Comparison of ENCODE assay signal across 27 cellular contexts in the genomic region with DNA sequence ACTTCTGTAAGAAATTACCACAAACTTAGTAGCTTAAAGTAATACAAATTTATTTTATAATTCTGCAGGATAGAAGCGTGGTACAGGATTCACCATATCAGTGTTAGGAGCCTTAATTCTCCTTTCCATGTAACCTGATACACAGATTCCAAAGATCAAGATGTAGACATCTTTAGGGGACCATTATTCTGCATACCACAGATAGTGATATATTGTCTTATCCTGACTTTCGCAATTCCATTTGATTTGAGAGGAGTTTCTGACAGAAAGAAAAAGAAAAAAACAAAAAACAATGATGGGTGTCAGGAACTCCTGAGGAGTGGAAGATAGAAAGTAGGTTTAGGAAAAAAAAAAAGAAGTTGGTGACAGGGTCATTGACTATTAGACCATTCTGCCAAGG. TPM values are rescaled to one million over a fixed set of nuclear protein-coding genes. Genes with fewer than 3 reads are reported as not detected.
A peak's percentile ranks its signal among the peaks of the same experiment; 100 is the strongest.
DNase-seq lines count a peak whose midpoint lies in the region; ATAC-seq, FAIRE-seq and TF ChIP-seq lines count a peak whose summit lies in the region.
"Had no signal": no experiment of that assay in that cellular context is flagged by ENCODE, and none has a peak within 500 bp of the region (broad histone marks: within the 10 kb centered on the region; RNA-seq: fewer than 3 reads in every experiment).

No MANE protein-coding gene starts in this region.

- DNase-seq in HepG2 (ENCODE audit: low spot score): no peak
- no peak for DNase-seq in right lobe of liver
- no peak for DNase-seq in chondrocyte (ENCODE audit: low spot score)
- peak; percentile 39 for DNase-seq in mesendoderm
- DNase-seq in stimulated activated CD8-positive, alpha-beta memory T cell treated with anti-CD3 and anti-CD28 coated beads, Interleukin-4, amount 100 ng/mL, for 48 hours: no peak
- DNase-seq in AG20443 (ENCODE audit: low spot score): no peak
- DNase-seq: 8988T; ACHN; AML-193; Caco-2; CD4-positive, alpha-beta T cell; CD8-positive, alpha-beta T cell; DMS 273 treated with DMSO at 0.1 percent for 48 hours; DMS153; DMS53; DMS79; DND-41; EL; GDM1 had no signal

- H2AK5ac ChIP-seq in mesendoderm (ENCODE audit: low read length): no peak overlapping the region

- H3K56ac ChIP-seq in mesendoderm (ENCODE audit: low read length): no peak overlapping the region

- H3K27me3 ChIP-seq in HepG2 (ENCODE audit: control insufficient read depth in 1 of 2, insufficient read depth in 2 of 2, low read length in 2 of 2) (no peaks in the 10 kb centered on the region), right lobe of liver (no peaks in the 10 kb centered on the region), mesendoderm (ENCODE audit: insufficient read depth, low read length, poor library complexity) (no peaks in the 10 kb centered on the region)
- H3K27me3 ChIP-seq: BLaER1 treated with 17β-estradiol and CSF1 and Interleukin-3, amounts not matched to agents 10 nM and 100 nM had no signal

- H3K9me3 ChIP-seq in HepG2 (ENCODE audit: low read length): no peaks in the 10 kb centered on the region
- H3K9me3 ChIP-seq in right lobe of liver: no peaks in the 10 kb centered on the region
- H3K9me3 ChIP-seq: Caco-2 had no signal

- H3K4me1 Mint-ChIP-seq in chondrocyte (ENCODE audit: low read depth): peaks cover 2% of the 10 kb centered on the region
- H3K4me1 Mint-ChIP-seq: B cell had no signal

- H3K27ac ChIP-seq in HepG2 (ENCODE audit: extremely low read length, insufficient read depth, low read length) (no peak overlapping the region), right lobe of liver (no peak overlapping the region), mesendoderm (ENCODE audit: low read depth, low read length) (no peak overlapping the region)
- H3K27ac ChIP-seq: BLaER1 treated with 17β-estradiol and CSF1 and Interleukin-3, amounts not matched to agents 10 nM and 100 nM; C4-2B had no signal

- TF ChIP-seq POLR2A in HepG2 (IDR thresholded peaks at IDR 0.05; ENCODE audit: insufficient read depth in 1 of 2, low read depth in 2 of 2, low read length in 2 of 2) (no peak), right lobe of liver (IDR thresholded peaks at IDR 0.05) (no peak)

- in situ Hi-C loops in HepG2 (cut with HindIII; ENCODE audit: extremely low pct_ligation_motif_present, low pct_unique_long_range_greater_than_20kb): no loop called here

- no peak for FAIRE-seq in HepG2 (lab: Jason Lieb, UNC)
- FAIRE-seq: A204.1, GM12878, GM12892, GM18507 had no signal

- H3K23ac ChIP-seq in mesendoderm (ENCODE audit: low read length): no peak overlapping the region

- H3K27me3 Mint-ChIP-seq in chondrocyte (ENCODE audit: low read depth): no peaks in the 10 kb centered on the region
- H3K27me3 Mint-ChIP-seq: B cell; CD4-positive, alpha-beta T cell had no signal

- CTCF ChIA-PET in HepG2 (lab: Yijun Ruan, JAX; ENCODE audit: low intra/inter-chr PET ratio, low total read pairs): no interaction called here

- WGBS in HepG2 (ENCODE audit: low lambda C conversion rate): 97% methylated on average over 2 of the region's 2 CpGs
- WGBS in right lobe of liver (ENCODE audit: insufficient coverage, low coverage, low lambda C conversion rate, missing lambda C conversion rate): 100% methylated on average over 2 of the region's 2 CpGs
- no CpG with 5 or more reads among the region's 2 CpGs for WGBS in mesendoderm (ENCODE audit: extremely low coverage, insufficient coverage, low lambda C conversion rate)

- H4K5ac ChIP-seq in mesendoderm (ENCODE audit: low read length): no peak overlapping the region

- H4K8ac ChIP-seq in mesendoderm (ENCODE audit: low read depth, low read length): no peak overlapping the region

- POLR2A ChIA-PET in HepG2 (lab: Yijun Ruan, JAX): no interaction called here

- no peak for TF ChIP-seq EP300 in HepG2 (IDR thresholded peaks at IDR 0.05; ENCODE audit: low read depth in 2 of 2, low read length in 2 of 2)
- TF ChIP-seq EP300 in HepG2 (CRISPR knock-in tag; IDR thresholded peaks at IDR 0.05; ENCODE audit: borderline replicate concordance): no peak

- H2BK5ac ChIP-seq in mesendoderm (ENCODE audit: low read length): no peak overlapping the region

- no peaks in the 10 kb centered on the region for H3K36me3 Mint-ChIP-seq in chondrocyte (ENCODE audit: low read depth)
- H3K36me3 Mint-ChIP-seq: CD8-positive, alpha-beta T cell had no signal

- no peak overlapping the region for H3K18ac ChIP-seq in mesendoderm (ENCODE audit: low read length)

- H2BK120ac ChIP-seq in mesendoderm (ENCODE audit: low read depth, low read length): no peak overlapping the region

- TF ChIP-seq CTCF in HepG2 (CRISPR knock-in tag; IDR thresholded peaks at IDR 0.05) (no peak), right lobe of liver (IDR thresholded peaks at IDR 0.05) (no peak), chondrocyte (IDR thresholded peaks at IDR 0.05) (no peak)

- intact Hi-C loops in HepG2 (cut with micrococcal nuclease; ENCODE audit: unreplicated experiment) (no loop called here), right lobe of liver (cut with DNase I) (no loop called here)

- no peak for TF ChIP-seq RAD21 in HepG2 (CRISPR knock-in tag; IDR thresholded peaks at IDR 0.05)

- no peaks in the 10 kb centered on the region for H3K79me1 ChIP-seq in mesendoderm (ENCODE audit: low read length)

- no peaks in the 10 kb centered on the region for H3K79me2 ChIP-seq in HepG2 (ENCODE audit: insufficient read depth, low read length)
- no peaks in the 10 kb centered on the region for H3K79me2 ChIP-seq in mesendoderm (ENCODE audit: control insufficient read depth, insufficient read depth, low read length)

- H3K9me3 Mint-ChIP-seq in chondrocyte (ENCODE audit: low read depth): peaks cover 9% of the 10 kb centered on the region
- H3K9me3 Mint-ChIP-seq: CD4-positive, alpha-beta T cell; CD8-positive, alpha-beta T cell had no signal

- H3K4me3 ChIP-seq in HepG2 (replicated peaks in 1 of 3; ENCODE audit: insufficient read depth in 1 of 3, low read depth in 2 of 3, low read length in 3 of 3) (no peak overlapping the region), right lobe of liver (no peak overlapping the region), mesendoderm (ENCODE audit: low read length) (no peak overlapping the region)
- H3K4me3 ChIP-seq: BLaER1 treated with 17β-estradiol and CSF1 and Interleukin-3, amounts not matched to agents 10 nM and 100 nM; GM12878 had no signal

- H3K4ac ChIP-seq in mesendoderm (ENCODE audit: low read depth, low read length): no peak overlapping the region

- H4K20me1 ChIP-seq in HepG2 (ENCODE audit: insufficient read depth, low read length): no peaks in the 10 kb centered on the region
- H4K20me1 ChIP-seq: BLaER1 treated with 17β-estradiol and CSF1 and Interleukin-3, amounts not matched to agents 10 nM and 100 nM had no signal

- H2BK15ac ChIP-seq in mesendoderm (replicated peaks; ENCODE audit: low read depth): no peak overlapping the region

- H2AFZ ChIP-seq in HepG2 (ENCODE audit: low read length): no peak overlapping the region

- H3K36me3 ChIP-seq in HepG2 (replicated peaks in 1 of 2; ENCODE audit: control insufficient read depth in 1 of 2, insufficient read depth in 2 of 2, low read length in 2 of 2): no peaks in the 10 kb centered on the region
- H3K36me3 ChIP-seq in right lobe of liver: no peaks in the 10 kb centered on the region
- no peaks in the 10 kb centered on the region for H3K36me3 ChIP-seq in mesendoderm (ENCODE audit: control insufficient read depth, insufficient read depth, low read length)

- BruUV-seq in HepG2 (replicated peaks; lab: Mats Ljungman, UMichigan): no TSS peak

- no peak overlapping the region for H3K4me2 ChIP-seq in HepG2 (ENCODE audit: low read depth, low read length)
- H3K4me2 ChIP-seq in mesendoderm (ENCODE audit: low read length): no peak overlapping the region
- H3K4me2 ChIP-seq: BLaER1 treated with 17β-estradiol and CSF1 and Interleukin-3, amounts not matched to agents 10 nM and 100 nM had no signal

- ATAC-seq in HepG2: no peak
- no peak for ATAC-seq in right lobe of liver
- no peak for ATAC-seq in esophagus mucosa
- ATAC-seq: CD8-positive, alpha-beta T cell; GM12878 had no signal

- peak overlapping the region; percentile 57 for H3K27ac Mint-ChIP-seq in chondrocyte (ENCODE audit: unreplicated experiment)
- H3K27ac Mint-ChIP-seq: B cell; CD4-positive, alpha-beta T cell; CD8-positive, alpha-beta T cell had no signal

- no peak overlapping the region for H3K4me3 Mint-ChIP-seq in chondrocyte (ENCODE audit: unreplicated experiment)
- H3K4me3 Mint-ChIP-seq: B cell; CD4-positive, alpha-beta T cell; CD8-positive, alpha-beta T cell had no signal

- H3K9ac ChIP-seq in HepG2 (ENCODE audit: insufficient read depth, low read depth, low read length) (no peak overlapping the region), mesendoderm (ENCODE audit: low read length) (no peak overlapping the region)
- H3K9ac ChIP-seq: BLaER1 treated with 17β-estradiol and CSF1 and Interleukin-3, amounts not matched to agents 10 nM and 100 nM had no signal

- H3K4me1 ChIP-seq in HepG2 (ENCODE audit: insufficient read depth, low read length) (peaks cover 45% of the 10 kb centered on the region), right lobe of liver (peaks cover 0 to 13% (median 3%) of the 10 kb centered on the region in 4 donors), mesendoderm (ENCODE audit: control insufficient read depth, low read depth, low read length) (no peaks in the 10 kb centered on the region)
- H3K4me1 ChIP-seq: BLaER1 treated with 17β-estradiol and CSF1 and Interleukin-3, amounts not matched to agents 10 nM and 100 nM had no signal

RNA-seq across cellular contexts. Expression of a gene that starts 24.1 kb away (rescaled TPM):
- total RNA-seq in HepG2 (2016; rRNA removed; fragmentation: Illumina TruSeq; extraction: Trizol): 52.4 and 70.4 TPM in 2 replicates
- 3.8 and 4.0 TPM in 2 replicates for total RNA-seq in HepG2 (2016; cell fraction: cytosol; rRNA removed; fragmentation: Illumina TruSeq; extraction: Trizol; ENCODE audit: low read depth)
- 53.0 and 76.0 TPM in 2 replicates for total RNA-seq in HepG2 (2016; cell fraction: insoluble cytoplasmic fraction; rRNA removed; fragmentation: Illumina TruSeq; extraction: Trizol)
- 21.1 and 22.5 TPM in 2 replicates for total RNA-seq in HepG2 (2016; cell fraction: membrane; rRNA removed; fragmentation: Illumina TruSeq; extraction: Trizol)
- total RNA-seq in HepG2 (2016; cell fraction: nucleus; rRNA removed; fragmentation: Illumina TruSeq; extraction: Trizol): 36.3 and 42.1 TPM in 2 replicates
- 23.2 and 26.1 TPM in 2 replicates for polyA plus RNA-seq in HepG2 (2011; rRNA removed)
- polyA plus RNA-seq in HepG2 (2011; cell fraction: cytosol; rRNA removed): 10.9 and 22.4 TPM in 2 replicates
- polyA plus RNA-seq in HepG2 (2011; cell fraction: nucleus; rRNA removed): 8.3 and 11.2 TPM in 2 replicates
- 30.0 and 30.2 TPM in 2 replicates for polyA plus RNA-seq in HepG2 (2012)
- 1.9 and 2.2 TPM in 2 replicates for polyA plus RNA-seq in HepG2 (2016; cell fraction: cytosol; fragmentation: Illumina TruSeq; extraction: Trizol; ENCODE audit: low read depth)
- 48.0 and 49.5 TPM in 2 replicates for polyA plus RNA-seq in HepG2 (2016; cell fraction: insoluble cytoplasmic fraction; fragmentation: Illumina TruSeq; extraction: Trizol; ENCODE audit: low read depth)
- polyA plus RNA-seq in HepG2 (2016; cell fraction: membrane; fragmentation: Illumina TruSeq; extraction: Trizol; ENCODE audit: low read depth): 9.5 and 10.3 TPM in 2 replicates
- 30.0 and 37.3 TPM in 2 replicates for polyA plus RNA-seq in HepG2 (2016; cell fraction: nucleus; fragmentation: Illumina TruSeq; extraction: Trizol; ENCODE audit: insufficient read depth, low read depth)
- 5.5 and 20.6 TPM in 2 replicates for polyA minus RNA-seq in HepG2 (2011; rRNA and poly(A)+ RNA removed; ENCODE audit: low replicate concordance)
- polyA minus RNA-seq in HepG2 (2011; cell fraction: cytosol; rRNA and poly(A)+ RNA removed): 40.3 and 63.9 TPM in 2 replicates
- polyA minus RNA-seq in HepG2 (2011; cell fraction: nucleus; rRNA and poly(A)+ RNA removed): 38.0 and 58.4 TPM in 2 replicates
- total RNA-seq in right lobe of liver: 1 to 10 TPM; 4.7 to 6.6 (median 6.0) TPM
- 3.8 to 9.6 TPM (median 8.9 TPM) in 3 replicates for total RNA-seq in chondrocyte
- 30.5 TPM for polyA plus RNA-seq in mesendoderm (2013, experiment 1 of 2)
- polyA plus RNA-seq in mesendoderm (2013, experiment 2 of 2): 30.2 TPM
- 1.6 TPM for total RNA-seq in esophagus mucosa

RNA-seq across cellular contexts. Expression of a gene that starts 40.9 kb away (rescaled TPM):
- total RNA-seq in HepG2 (2016; rRNA removed; fragmentation: Illumina TruSeq; extraction: Trizol): 208 and 344 TPM in 2 replicates
- 22.0 and 26.1 TPM in 2 replicates for total RNA-seq in HepG2 (2016; cell fraction: cytosol; rRNA removed; fragmentation: Illumina TruSeq; extraction: Trizol; ENCODE audit: low read depth)
- total RNA-seq in HepG2 (2016; cell fraction: insoluble cytoplasmic fraction; rRNA removed; fragmentation: Illumina TruSeq; extraction: Trizol): 224 and 344 TPM in 2 replicates
- total RNA-seq in HepG2 (2016; cell fraction: membrane; rRNA removed; fragmentation: Illumina TruSeq; extraction: Trizol): 39.4 and 51.5 TPM in 2 replicates
- total RNA-seq in HepG2 (2016; cell fraction: nucleus; rRNA removed; fragmentation: Illumina TruSeq; extraction: Trizol): 156 and 161 TPM in 2 replicates
- 77.0 and 109 TPM in 2 replicates for polyA plus RNA-seq in HepG2 (2011; rRNA removed)
- 38.7 and 50.8 TPM in 2 replicates for polyA plus RNA-seq in HepG2 (2011; cell fraction: cytosol; rRNA removed)
- 66.2 and 105 TPM in 2 replicates for polyA plus RNA-seq in HepG2 (2011; cell fraction: nucleus; rRNA removed)
- 157 and 209 TPM in 2 replicates for polyA plus RNA-seq in HepG2 (2012)
- 19.2 and 19.3 TPM in 2 replicates for polyA plus RNA-seq in HepG2 (2016; cell fraction: cytosol; fragmentation: Illumina TruSeq; extraction: Trizol; ENCODE audit: low read depth)
- 441 and 470 TPM in 2 replicates for polyA plus RNA-seq in HepG2 (2016; cell fraction: insoluble cytoplasmic fraction; fragmentation: Illumina TruSeq; extraction: Trizol; ENCODE audit: low read depth)
- polyA plus RNA-seq in HepG2 (2016; cell fraction: membrane; fragmentation: Illumina TruSeq; extraction: Trizol; ENCODE audit: low read depth): 30.3 and 34.1 TPM in 2 replicates
- 324 and 340 TPM in 2 replicates for polyA plus RNA-seq in HepG2 (2016; cell fraction: nucleus; fragmentation: Illumina TruSeq; extraction: Trizol; ENCODE audit: insufficient read depth, low read depth)
- 7.8 and 10.0 TPM in 2 replicates for polyA minus RNA-seq in HepG2 (2011; rRNA and poly(A)+ RNA removed; ENCODE audit: low replicate concordance)
- polyA minus RNA-seq in HepG2 (2011; cell fraction: cytosol; rRNA and poly(A)+ RNA removed): 30.6 and 40.2 TPM in 2 replicates
- polyA minus RNA-seq in HepG2 (2011; cell fraction: nucleus; rRNA and poly(A)+ RNA removed): 102 and 107 TPM in 2 replicates
- total RNA-seq in right lobe of liver: 10 to 100 TPM; 16.5 to 41.3 (median 33.2) TPM
- 93.5 to 105 TPM (median 95.1 TPM) in 3 replicates for total RNA-seq in chondrocyte
- polyA plus RNA-seq in mesendoderm (2013, experiment 1 of 2): 417 TPM
- 436 TPM for polyA plus RNA-seq in mesendoderm (2013, experiment 2 of 2)
- total RNA-seq in esophagus mucosa: 40.1 TPM
